20 cellular contexts compared by ENCODE assay signal in genomic region chr2:127528487-127528886, GRCh38. TPM values are rescaled to one million over a fixed set of nuclear protein-coding genes. Genes with fewer than 3 reads are reported as not detected.
DNase-seq lines count a peak whose midpoint lies in the region; ATAC-seq, FAIRE-seq and TF ChIP-seq lines count a peak whose summit lies in the region.
"Had no signal": no experiment of that assay in that cellular context is flagged by ENCODE, and none has a peak within 500 bp of the region (broad histone marks: within the 10 kb centered on the region; RNA-seq: fewer than 3 reads in every experiment).

No MANE protein-coding gene starts in this region.

- H3K9ac ChIP-seq in K562 (ENCODE audit: insufficient read depth in 1 of 2, low read depth in 2 of 2, low read length in 2 of 2), result no peak overlapping the region
- H3K9ac ChIP-seq: parathyroid adenoma had no signal

- CTCF ChIA-PET in K562 (lab: Yijun Ruan, JAX; ENCODE audit: low intra/inter-chr PET ratio), result no interaction called here

- POLR2A ChIA-PET in K562 (lab: Yijun Ruan, JAX), result interaction anchor here (0.5 to 1.8 kb wide), 3 partner anchors 9 to 27 kb away, joined by 3 to 4 read pairs (median 3); no protein-coding TSS in a partner anchor

- in situ Hi-C loops in K562 (cut with MboI), result no loop called here

- H3K36me3 ChIP-seq in K562 (ENCODE audit: control insufficient read depth, insufficient read depth, low read length) (peaks cover 6% of the 10 kb centered on the region; the same call in 2 of the 3 replicates), psoas muscle (ENCODE audit: insufficient read depth in 1 of 2, low read depth in 1 of 2) (peaks cover under 1 to 2% of the 10 kb centered on the region in 2 donors), pancreas (no peaks in the 10 kb centered on the region)
- H3K36me3 ChIP-seq: thyroid gland had no signal

- TF ChIP-seq RAD21 in K562 (CRISPR knock-in tag; conservative IDR thresholded peaks at IDR 0.05 in 1 of 2, IDR thresholded peaks at IDR 0.05 in 1 of 2), result no peak

- H3K4me1 ChIP-seq in K562 (replicated peaks in 1 of 2; ENCODE audit: control insufficient read depth in 2 of 2, insufficient read depth in 2 of 2, low read length in 2 of 2) (peaks cover 7 to 9% of the 10 kb centered on the region in 2 experiments; a peak in 4 of 5 replicates), psoas muscle (peaks cover 9% of the 10 kb centered on the region), pancreas (peaks cover 3 to 14% (median 11%) of the 10 kb centered on the region in 3 donors)

- no peaks in the 10 kb centered on the region for H3K9me1 ChIP-seq in K562 (ENCODE audit: control insufficient read depth, insufficient read depth, low read length)

- no peak for TF ChIP-seq CTCF in NB4 (IDR thresholded peaks at IDR 0.05; ENCODE audit: low read depth, low read length)
- no peak for TF ChIP-seq CTCF in K562 (IDR thresholded peaks at IDR 0.05 in 2 of 3, conservative IDR thresholded peaks at IDR 0.05 in 1 of 3; ENCODE audit: insufficient read depth in 2 of 3, low read depth in 1 of 3, low read length in 3 of 3)
- no peak for TF ChIP-seq CTCF in psoas muscle (IDR thresholded peaks at IDR 0.05)
- no peak for TF ChIP-seq CTCF in pancreas (IDR thresholded peaks at IDR 0.05)

- H3K4me2 ChIP-seq in K562 (ENCODE audit: insufficient read depth, low read length), result no peak overlapping the region

- ATAC-seq in K562 (no peak), psoas muscle (peak in 3 of 4 donors; percentile 13 to 50 (median 35)), pancreas (no peak)
- ATAC-seq: activated CD8-positive, alpha-beta T cell treated with anti-CD3 and anti-CD28 coated beads for 36 hours; activated T-cell treated with anti-CD3 and anti-CD28 coated beads, Interleukin-2, amount 50 U/mL, for 72 hours; CD8-positive, alpha-beta T cell; effector memory CD8-positive, alpha-beta T cell; mucosa of descending colon had no signal

- BruUV-seq in K562 (replicated peaks; lab: Mats Ljungman, UMichigan), result no TSS peak

- H3K27ac ChIP-seq in K562 (ENCODE audit: extremely low read depth, low read depth, low read length), result no peak overlapping the region; the same call in 2 of the 3 replicates
- H3K27ac ChIP-seq in psoas muscle, result peak overlapping the region; percentile 50
- H3K27ac ChIP-seq in pancreas, result no peak overlapping the region
- H3K27ac ChIP-seq: HL-60, parathyroid adenoma, SK-N-MC, thyroid gland had no signal

- FAIRE-seq in K562 (lab: Jason Lieb, UNC), result no peak
- FAIRE-seq in pancreas (lab: Jason Lieb, UNC), result no peak

- no peak overlapping the region for H3K4me3 ChIP-seq in NB4 (ENCODE audit: low read depth, low read length)
- no peak overlapping the region for H3K4me3 ChIP-seq in K562
- no peak overlapping the region for H3K4me3 ChIP-seq in psoas muscle
- H3K4me3 ChIP-seq in pancreas, result no peak overlapping the region
- H3K4me3 ChIP-seq: mucosa of descending colon, SK-N-MC, skin epidermis, thyroid gland had no signal

- no peaks in the 10 kb centered on the region for H4K20me1 ChIP-seq in K562 (replicated peaks; ENCODE audit: control insufficient read depth, insufficient read depth, low read length)

- 23% methylated on average over 4 of the region's 4 CpGs for WGBS in K562 (ENCODE audit: insufficient coverage, low coverage, missing lambda C conversion rate)
- WGBS in psoas muscle, 3 donors, result 45 to 71% (median 54%) methylated on average over 4 of the region's 4 CpGs
- 66 to 75% methylated on average over 4 of the region's 4 CpGs for WGBS in pancreas, 2 donors

- H3K9me3 ChIP-seq in K562 (replicated peaks; ENCODE audit: control insufficient read depth, insufficient read depth, low read depth, low read length) (0 out of 2 replicates have a peak, but pooled peaks cover 4% of the 10 kb centered on the region), psoas muscle (no peaks in the 10 kb centered on the region), pancreas (no peaks in the 10 kb centered on the region)
- H3K9me3 ChIP-seq: mucosa of descending colon, thyroid gland had no signal

- H3K27me3 ChIP-seq in K562 (ENCODE audit: control insufficient read depth in 2 of 2, insufficient read depth in 2 of 2, low read length in 2 of 2), result peaks cover 12 to 16% of the 10 kb centered on the region in 2 experiments
- H3K27me3 ChIP-seq in psoas muscle (ENCODE audit: insufficient read depth in 3 of 3, low read length in 2 of 3), result no peaks in the 10 kb centered on the region
- H3K27me3 ChIP-seq in pancreas, result no peaks in the 10 kb centered on the region
- H3K27me3 ChIP-seq: thyroid gland had no signal

- TF ChIP-seq EP300 in K562 (IDR thresholded peaks at IDR 0.05; ENCODE audit: low read length), result no peak

- TF ChIP-seq POLR2A in NB4 (IDR thresholded peaks at IDR 0.05; ENCODE audit: extremely low read depth, insufficient read length), result no peak
- no peak for TF ChIP-seq POLR2A in K562 (conservative IDR thresholded peaks at IDR 0.05)

- H3K79me2 ChIP-seq in K562 (ENCODE audit: control insufficient read depth, insufficient read depth, low read length), result peaks cover 29% of the 10 kb centered on the region

- intact Hi-C loops in K562 (cut with micrococcal nuclease) (no loop called here), psoas muscle (cut with DNase I) (loop anchor here in 1 of 2 donors (10.0 kb wide), 1 partner anchor 126 kb away; no protein-coding TSS in a partner anchor), pancreas (cut with DNase I) (no loop called here)

- DNase-seq in NCI-H2227 (lab: John Stamatoyannopoulos, UW; ENCODE audit: unreplicated experiment), result peak; percentile 24
- no peak for DNase-seq in NCI-H2227 treated with DMSO at 0.1 percent for 48 hours (lab: John Stamatoyannopoulos, UW)
- DNase-seq in NB4 (ENCODE audit: low read depth), result peak; percentile 57
- no peak for DNase-seq in K562 (ENCODE audit: extremely low read depth in 1 of 4, low spot score in 3 of 4)
- DNase-seq in psoas muscle, result no peak
- DNase-seq in pancreas, result no peak
- no peak for DNase-seq in activated CD4-positive, alpha-beta T cell treated with anti-CD3 and anti-CD28 coated beads, Interleukin-2, amount 50 U/mL, for 4 hours
- DNase-seq in superior temporal gyrus (ENCODE audit: extremely low spot score), result no peak
- DNase-seq: activated CD8-positive, alpha-beta T cell treated with anti-CD3 and anti-CD28 coated beads for 36 hours; activated T-cell treated with anti-CD3 and anti-CD28 coated beads, Interleukin-2, amount 50 U/mL, for 72 hours; caudate nucleus; CD8-positive, alpha-beta T cell; effector memory CD8-positive, alpha-beta T cell; mucosa of descending colon; NCI-H345; thyroid gland had no signal

- peak overlapping the region; percentile 93; the same call in 1 of the 2 replicates for H2AFZ ChIP-seq in K562 (ENCODE audit: low read depth, low read length)

TF ChIP-seq in K562, 482 proteins besides CTCF, POLR2A, EP300 and RAD21 (continues in another document):
- TF ChIP-seq ZNF134 (CRISPR knock-in tag; conservative IDR thresholded peaks at IDR 0.05), result no peak
- TF ChIP-seq LARP7 (IDR thresholded peaks at IDR 0.05), result no peak

RNA-seq across cellular contexts. Expression of gene IWS1, which starts 2.2 kb away (rescaled TPM):
- 32.2 and 105 TPM in 2 replicates for total RNA-seq in K562 (2011; cell fraction: chromatin; rRNA removed; ENCODE audit: low replicate concordance)
- 17.8 and 23.3 TPM in 2 replicates for total RNA-seq in K562 (2011; cell fraction: nucleolus; rRNA removed)
- 30.4 and 33.7 TPM in 2 replicates for total RNA-seq in K562 (2011; cell fraction: nucleoplasm; rRNA removed)
- total RNA-seq in K562 (2014; rRNA removed) (50.5 and 59.7 TPM in 2 replicates), K562 (2014; rRNA removed; fragmentation: Illumina TruSeq; extraction: Trizol) (65.1 and 72.5 TPM in 2 replicates), K562 (2015; rRNA removed; fragmentation: Illumina TruSeq; extraction: Trizol) (66.3 and 67.2 TPM in 2 replicates), K562 (2021) (37.2 and 39.8 TPM in 2 replicates), psoas muscle (10 to 100 TPM; 54.2 to 69.0 (median 62.7) TPM), pancreas (10 to 100 TPM in 5 of 6 donors, 1 to 10 TPM in 1; 9.7 to 20.3 (median 12.1) TPM)
- polyA plus RNA-seq in K562 (2011; rRNA removed) (36.6 and 46.6 TPM in 2 replicates), K562 (2014; fragmentation: Illumina TruSeq; extraction: Trizol) (49.4 and 61.2 TPM in 2 replicates), K562 (2014; fragmentation: Nextera tagmentation; extraction: Ambion mirVana) (10 to 100 TPM; 20.8 to 21.5 TPM), K562 (2014; rRNA removed) (42.9 and 43.1 TPM in 2 replicates), psoas muscle (10 to 100 TPM; 47.6 to 77.2 (median 59.3) TPM), pancreas (10 to 100 TPM; 16.0 to 22.3 TPM)
- 9.6 and 14.8 TPM in 2 replicates for polyA plus RNA-seq in K562 (2011; cell fraction: cytosol; rRNA removed)
- polyA plus RNA-seq in K562 (2011; cell fraction: nucleus; rRNA removed), result 22.9 and 23.2 TPM in 2 replicates
- 32.2 and 43.2 TPM in 2 replicates for polyA plus RNA-seq in K562 (2012)
- polyA minus RNA-seq in K562 (2011; rRNA and poly(A)+ RNA removed), result 52.1 and 66.1 TPM in 2 replicates
- polyA minus RNA-seq in K562 (2011; cell fraction: cytosol; rRNA and poly(A)+ RNA removed), result 28.2 and 28.6 TPM in 2 replicates
- polyA minus RNA-seq in K562 (2011; cell fraction: nucleus; rRNA and poly(A)+ RNA removed), result 18.4 and 38.5 TPM in 2 replicates

RNA-seq across cellular contexts. Expression of gene MYO7B, which starts 7.0 kb away (rescaled TPM):
- total RNA-seq in K562 (2011; cell fraction: chromatin; rRNA removed; ENCODE audit: low replicate concordance), result not detected in 2 replicates
- total RNA-seq in K562 (2011; cell fraction: nucleolus; rRNA removed), result 0.17 TPM in 1 of 2 replicates, not detected in the other
- not detected in 2 replicates for total RNA-seq in K562 (2011; cell fraction: nucleoplasm; rRNA removed)
- not detected in 2 replicates for total RNA-seq in K562 (2014; rRNA removed)
- total RNA-seq in K562 (2014; rRNA removed; fragmentation: Illumina TruSeq; extraction: Trizol), result not detected in 2 replicates
- not detected in 2 replicates for total RNA-seq in K562 (2015; rRNA removed; fragmentation: Illumina TruSeq; extraction: Trizol)
- not detected in 2 replicates for total RNA-seq in K562 (2021)
- 0.08 TPM in 1 of 2 replicates, not detected in the other for polyA plus RNA-seq in K562 (2011; rRNA removed)
- 0.03 TPM in 1 of 2 replicates, not detected in the other for polyA plus RNA-seq in K562 (2011; cell fraction: cytosol; rRNA removed)
- polyA plus RNA-seq in K562 (2011; cell fraction: nucleus; rRNA removed), result 0.03 and 0.24 TPM in 2 replicates
- polyA plus RNA-seq in K562 (2012), result 0.35 TPM in 1 of 2 replicates, not detected in the other
- not detected in 2 replicates for polyA plus RNA-seq in K562 (2014; fragmentation: Illumina TruSeq; extraction: Trizol)
- not detected for polyA plus RNA-seq in K562 (2014; fragmentation: Nextera tagmentation; extraction: Ambion mirVana)
- polyA plus RNA-seq in K562 (2014; rRNA removed), result not detected in 2 replicates
- polyA minus RNA-seq in K562 (2011; rRNA and poly(A)+ RNA removed), result not detected in 2 replicates
- not detected in 2 replicates for polyA minus RNA-seq in K562 (2011; cell fraction: cytosol; rRNA and poly(A)+ RNA removed)
- polyA minus RNA-seq in K562 (2011; cell fraction: nucleus; rRNA and poly(A)+ RNA removed), result not detected in 2 replicates
- under 1 TPM; 0.28 to 0.55 (median 0.51) TPM for total RNA-seq in psoas muscle
- polyA plus RNA-seq in psoas muscle, result under 1 TPM; 0.44 to 0.61 (median 0.47) TPM
- total RNA-seq in pancreas, result 1 to 10 TPM in 2 of 6 donors, under 1 TPM in 4; 0.12 to 1.4 (median 0.58) TPM
- 1 to 10 TPM in 1 of 2 donors, under 1 TPM in 1; 0.80 to 1.5 TPM for polyA plus RNA-seq in pancreas

Comparison
In these comparisons a context has a peak if more than half of its experiments do, and no peak if none do; other contexts are left out.
1. DNase-seq: peak in NCI-H2227 (single experiment) and NB4 (single experiment); none in NCI-H2227 treated with DMSO at 0.1 percent for 48 hours (single experiment), K562 (0 of 4), psoas muscle (0 of 2), pancreas (0 of 6), activated CD4-positive, alpha-beta T cell treated with anti-CD3 and anti-CD28 coated beads, Interleukin-2, amount 50 U/mL, for 4 hours (0 of 2) and superior temporal gyrus (single experiment).
2. ATAC-seq: peak in psoas muscle (3 of 4); none in K562 (single experiment) and pancreas (0 of 4).